In genomic region chr1:2555634-2556276, GRCh38 we compare ENCODE assay signal across 8 cellular contexts. TPM values are rescaled to one million over a fixed set of nuclear protein-coding genes. Genes with fewer than 3 reads are reported as not detected.
DNase-seq lines count a peak whose midpoint lies in the region; ATAC-seq, FAIRE-seq and TF ChIP-seq lines count a peak whose summit lies in the region.

No MANE protein-coding gene starts in this region.

- DNase-seq in NCI-H1417 (lab: John Stamatoyannopoulos, UW) = peak in 2 of 3 experiments; percentile 63 to 65
- no peak for DNase-seq in NCI-H1417 treated with DMSO at 0.1 percent for 48 hours (lab: John Stamatoyannopoulos, UW)
- peak; percentile 49 to 93 (median 65) for DNase-seq in T-helper 2 cell
- DNase-seq in body of pancreas = peak; percentile 51 to 83 (median 66)
- DNase-seq in HepG2 (ENCODE audit: low spot score) = no peak
- DNase-seq in stimulated activated CD8-positive, alpha-beta memory T cell treated with anti-CD3 and anti-CD28 coated beads, Interleukin-15, amount 100 ng/mL, for 48 hours (ENCODE audit: low read depth in 2 of 2) = peak; percentile 75 to 81
- DNase-seq in NCI-H1092 treated with DMSO at 0.1 percent for 48 hours (lab: John Stamatoyannopoulos, UW) = no peak

- H3K9ac ChIP-seq in HepG2 (ENCODE audit: insufficient read depth, low read depth, low read length) = peak overlapping the region; percentile 77

- H4K20me1 ChIP-seq in HepG2 (ENCODE audit: insufficient read depth, low read length) = 0 out of 2 replicates have a peak, but pooled peaks cover 4% of the 10 kb centered on the region

- intact Hi-C loops in body of pancreas (cut with DNase I) = no loop called here
- intact Hi-C loops in HepG2 (cut with micrococcal nuclease; ENCODE audit: unreplicated experiment) = loop anchor here (5.0 kb wide), 1 partner anchor 77 kb away; the partner anchor contains the start of gene MMEL1

- in situ Hi-C loops in HepG2 (cut with HindIII; ENCODE audit: extremely low pct_ligation_motif_present, low pct_unique_long_range_greater_than_20kb) = no loop called here

- ATAC-seq in HG03175 (IDR thresholded peaks at IDR 0.05; ENCODE audit: unreplicated experiment) (peak; percentile 37), body of pancreas (peak; percentile 30), HepG2 (peak; percentile 17)

- H3K4me1 ChIP-seq in body of pancreas (peaks cover 31% of the 10 kb centered on the region), HepG2 (ENCODE audit: insufficient read depth, low read length) (peaks cover 41% of the 10 kb centered on the region)

- 8 to 24% methylated on average over 5 to 26 of the region's 26 CpGs for WGBS in body of pancreas, 2 donors
- WGBS in HepG2 (ENCODE audit: low lambda C conversion rate) = 7% methylated on average over 9 of the region's 26 CpGs

- TF ChIP-seq POLR2A in body of pancreas (IDR thresholded peaks at IDR 0.05) (peak in 1 of 3 donors; percentile 44), HepG2 (IDR thresholded peaks at IDR 0.05; ENCODE audit: insufficient read depth in 1 of 2, low read depth in 2 of 2, low read length in 2 of 2) (no peak)

- CTCF ChIA-PET in HepG2 (lab: Yijun Ruan, JAX; ENCODE audit: low intra/inter-chr PET ratio, low total read pairs) = interaction anchor here (1.3 kb wide), 1 partner anchor 142 kb away, joined by 3 read pairs; no protein-coding TSS in a partner anchor

- H3K4me3 ChIP-seq in body of pancreas (peak overlapping the region in 1 of 2 donors; percentile 22), HepG2 (replicated peaks in 1 of 3; ENCODE audit: insufficient read depth in 1 of 3, low read depth in 2 of 3, low read length in 3 of 3) (peak overlapping the region; percentile 71 to 89 (median 76))

- TF ChIP-seq EP300 in HepG2 (IDR thresholded peaks at IDR 0.05; ENCODE audit: low read depth in 2 of 2, low read length in 2 of 2) (no peak), HepG2 (CRISPR knock-in tag; IDR thresholded peaks at IDR 0.05; ENCODE audit: borderline replicate concordance) (no peak)

- no peaks in the 10 kb centered on the region for H3K9me3 ChIP-seq in body of pancreas
- no peaks in the 10 kb centered on the region for H3K9me3 ChIP-seq in HepG2 (ENCODE audit: low read length)

- no peak for FAIRE-seq in HepG2 (lab: Jason Lieb, UNC)

- no peak for TF ChIP-seq RAD21 in HepG2 (CRISPR knock-in tag; IDR thresholded peaks at IDR 0.05)

- no peaks in the 10 kb centered on the region for H3K36me3 ChIP-seq in body of pancreas (replicated peaks in 1 of 2; ENCODE audit: insufficient read depth in 1 of 2, low read depth in 2 of 2)
- no peaks in the 10 kb centered on the region; a peak in 1 of 5 replicates for H3K36me3 ChIP-seq in HepG2 (replicated peaks in 1 of 2; ENCODE audit: control insufficient read depth in 1 of 2, insufficient read depth in 2 of 2, low read length in 2 of 2)

- TSS peak; percentile 54 for BruUV-seq in HepG2 (replicated peaks; lab: Mats Ljungman, UMichigan)

- peak overlapping the region; percentile 85 for H3K4me2 ChIP-seq in HepG2 (ENCODE audit: low read depth, low read length)

- H3K79me2 ChIP-seq in HepG2 (ENCODE audit: insufficient read depth, low read length) = no peaks in the 10 kb centered on the region

- POLR2A ChIA-PET in HepG2 (lab: Yijun Ruan, JAX) = interaction anchor here (0.8 to 2.1 kb wide), 9 partner anchors 9 to 143 kb away, joined by 3 to 20 read pairs (median 5); partner anchors contain the start of genes MMEL1, PEX10 and PRXL2B

- H3K27ac ChIP-seq in body of pancreas (peak overlapping the region; percentile 4 to 85 (median 82)), HepG2 (ENCODE audit: extremely low read length, insufficient read depth, low read length) (peak overlapping the region; percentile 66)

- H3K27me3 ChIP-seq in body of pancreas (no peaks in the 10 kb centered on the region), HepG2 (ENCODE audit: control insufficient read depth in 1 of 2, insufficient read depth in 2 of 2, low read length in 2 of 2) (no peaks in the 10 kb centered on the region; a peak in 1 of 5 replicates)

- no peak overlapping the region for H2AFZ ChIP-seq in HepG2 (ENCODE audit: low read length)

- TF ChIP-seq CTCF in body of pancreas (IDR thresholded peaks at IDR 0.05) = no peak
- peak; percentile 35 for TF ChIP-seq CTCF in HepG2 (CRISPR knock-in tag; IDR thresholded peaks at IDR 0.05)

RNA-seq across cellular contexts. Expression of gene TNFRSF14, which starts 0.4 kb away (rescaled TPM):
- total RNA-seq in body of pancreas (10 to 100 TPM; 25.9 to 58.3 TPM), HepG2 (2016; rRNA removed; fragmentation: Illumina TruSeq; extraction: Trizol) (6.2 and 11.9 TPM in 2 replicates)
- 7.1 and 8.0 TPM in 2 replicates for total RNA-seq in HepG2 (2016; cell fraction: cytosol; rRNA removed; fragmentation: Illumina TruSeq; extraction: Trizol; ENCODE audit: low read depth)
- 5.5 and 13.2 TPM in 2 replicates for total RNA-seq in HepG2 (2016; cell fraction: insoluble cytoplasmic fraction; rRNA removed; fragmentation: Illumina TruSeq; extraction: Trizol)
- total RNA-seq in HepG2 (2016; cell fraction: membrane; rRNA removed; fragmentation: Illumina TruSeq; extraction: Trizol) = 10.5 and 12.4 TPM in 2 replicates
- 11.2 and 11.3 TPM in 2 replicates for total RNA-seq in HepG2 (2016; cell fraction: nucleus; rRNA removed; fragmentation: Illumina TruSeq; extraction: Trizol)
- 49.9 and 70.7 TPM in 2 replicates for polyA plus RNA-seq in HepG2 (2011; rRNA removed)
- polyA plus RNA-seq in HepG2 (2011; cell fraction: cytosol; rRNA removed) = 24.2 and 35.1 TPM in 2 replicates
- 534 and 601 TPM in 2 replicates for polyA plus RNA-seq in HepG2 (2011; cell fraction: nucleus; rRNA removed)
- 20.3 and 22.1 TPM in 2 replicates for polyA plus RNA-seq in HepG2 (2012)
- polyA plus RNA-seq in HepG2 (2016; cell fraction: cytosol; fragmentation: Illumina TruSeq; extraction: Trizol; ENCODE audit: low read depth) = 6.2 and 6.4 TPM in 2 replicates
- polyA plus RNA-seq in HepG2 (2016; cell fraction: insoluble cytoplasmic fraction; fragmentation: Illumina TruSeq; extraction: Trizol; ENCODE audit: low read depth) = 5.6 and 7.2 TPM in 2 replicates
- 9.0 and 10.4 TPM in 2 replicates for polyA plus RNA-seq in HepG2 (2016; cell fraction: membrane; fragmentation: Illumina TruSeq; extraction: Trizol; ENCODE audit: low read depth)
- polyA plus RNA-seq in HepG2 (2016; cell fraction: nucleus; fragmentation: Illumina TruSeq; extraction: Trizol; ENCODE audit: insufficient read depth, low read depth) = 35.7 and 39.2 TPM in 2 replicates
- 0.61 and 40.6 TPM in 2 replicates for polyA minus RNA-seq in HepG2 (2011; rRNA and poly(A)+ RNA removed; ENCODE audit: low replicate concordance)
- 12.6 and 13.8 TPM in 2 replicates for polyA minus RNA-seq in HepG2 (2011; cell fraction: cytosol; rRNA and poly(A)+ RNA removed)
- polyA minus RNA-seq in HepG2 (2011; cell fraction: nucleus; rRNA and poly(A)+ RNA removed) = 32.2 and 34.3 TPM in 2 replicates

RNA-seq across cellular contexts. Expression of gene HES5, which starts 25.7 kb away (rescaled TPM):
- total RNA-seq in body of pancreas (not detected), HepG2 (2016; rRNA removed; fragmentation: Illumina TruSeq; extraction: Trizol) (not detected in 2 replicates)
- not detected in 2 replicates for total RNA-seq in HepG2 (2016; cell fraction: cytosol; rRNA removed; fragmentation: Illumina TruSeq; extraction: Trizol; ENCODE audit: low read depth)
- total RNA-seq in HepG2 (2016; cell fraction: insoluble cytoplasmic fraction; rRNA removed; fragmentation: Illumina TruSeq; extraction: Trizol) = not detected in 2 replicates
- total RNA-seq in HepG2 (2016; cell fraction: membrane; rRNA removed; fragmentation: Illumina TruSeq; extraction: Trizol) = not detected in 2 replicates
- total RNA-seq in HepG2 (2016; cell fraction: nucleus; rRNA removed; fragmentation: Illumina TruSeq; extraction: Trizol) = not detected in 2 replicates
- 0.05 TPM in 1 of 2 replicates, not detected in the other for polyA plus RNA-seq in HepG2 (2011; rRNA removed)
- not detected in 2 replicates for polyA plus RNA-seq in HepG2 (2011; cell fraction: cytosol; rRNA removed)
- polyA plus RNA-seq in HepG2 (2011; cell fraction: nucleus; rRNA removed) = not detected in 2 replicates
- not detected in 2 replicates for polyA plus RNA-seq in HepG2 (2012)
- not detected in 2 replicates for polyA plus RNA-seq in HepG2 (2016; cell fraction: cytosol; fragmentation: Illumina TruSeq; extraction: Trizol; ENCODE audit: low read depth)
- not detected in 2 replicates for polyA plus RNA-seq in HepG2 (2016; cell fraction: insoluble cytoplasmic fraction; fragmentation: Illumina TruSeq; extraction: Trizol; ENCODE audit: low read depth)
- polyA plus RNA-seq in HepG2 (2016; cell fraction: membrane; fragmentation: Illumina TruSeq; extraction: Trizol; ENCODE audit: low read depth) = not detected in 2 replicates
- polyA plus RNA-seq in HepG2 (2016; cell fraction: nucleus; fragmentation: Illumina TruSeq; extraction: Trizol; ENCODE audit: insufficient read depth, low read depth) = not detected in 2 replicates
- not detected in 2 replicates for polyA minus RNA-seq in HepG2 (2011; rRNA and poly(A)+ RNA removed; ENCODE audit: low replicate concordance)
- not detected in 2 replicates for polyA minus RNA-seq in HepG2 (2011; cell fraction: cytosol; rRNA and poly(A)+ RNA removed)
- polyA minus RNA-seq in HepG2 (2011; cell fraction: nucleus; rRNA and poly(A)+ RNA removed) = not detected in 2 replicates

RNA-seq across cellular contexts. Expression of gene PANK4, which starts 29.4 kb away (rescaled TPM):
- total RNA-seq in body of pancreas (10 to 100 TPM; 13.7 to 31.3 TPM), HepG2 (2016; rRNA removed; fragmentation: Illumina TruSeq; extraction: Trizol) (9.2 and 19.3 TPM in 2 replicates)
- total RNA-seq in HepG2 (2016; cell fraction: cytosol; rRNA removed; fragmentation: Illumina TruSeq; extraction: Trizol; ENCODE audit: low read depth) = 15.2 and 19.7 TPM in 2 replicates
- total RNA-seq in HepG2 (2016; cell fraction: insoluble cytoplasmic fraction; rRNA removed; fragmentation: Illumina TruSeq; extraction: Trizol) = 9.5 and 17.6 TPM in 2 replicates
- 5.3 and 5.7 TPM in 2 replicates for total RNA-seq in HepG2 (2016; cell fraction: membrane; rRNA removed; fragmentation: Illumina TruSeq; extraction: Trizol)
- 19.2 TPM in 2 replicates for total RNA-seq in HepG2 (2016; cell fraction: nucleus; rRNA removed; fragmentation: Illumina TruSeq; extraction: Trizol)
- polyA plus RNA-seq in HepG2 (2011; rRNA removed) = 17.2 and 17.4 TPM in 2 replicates
- 7.9 and 10.5 TPM in 2 replicates for polyA plus RNA-seq in HepG2 (2011; cell fraction: cytosol; rRNA removed)
- 84.3 and 91.7 TPM in 2 replicates for polyA plus RNA-seq in HepG2 (2011; cell fraction: nucleus; rRNA removed)
- 11.1 and 12.3 TPM in 2 replicates for polyA plus RNA-seq in HepG2 (2012)
- polyA plus RNA-seq in HepG2 (2016; cell fraction: cytosol; fragmentation: Illumina TruSeq; extraction: Trizol; ENCODE audit: low read depth) = 0.83 and 1.3 TPM in 2 replicates
- polyA plus RNA-seq in HepG2 (2016; cell fraction: insoluble cytoplasmic fraction; fragmentation: Illumina TruSeq; extraction: Trizol; ENCODE audit: low read depth) = 6.9 and 9.3 TPM in 2 replicates
- 1.5 and 2.2 TPM in 2 replicates for polyA plus RNA-seq in HepG2 (2016; cell fraction: membrane; fragmentation: Illumina TruSeq; extraction: Trizol; ENCODE audit: low read depth)
- 33.9 and 43.9 TPM in 2 replicates for polyA plus RNA-seq in HepG2 (2016; cell fraction: nucleus; fragmentation: Illumina TruSeq; extraction: Trizol; ENCODE audit: insufficient read depth, low read depth)
- polyA minus RNA-seq in HepG2 (2011; rRNA and poly(A)+ RNA removed; ENCODE audit: low replicate concordance) = 27.8 and 43.6 TPM in 2 replicates
- 14.8 and 18.2 TPM in 2 replicates for polyA minus RNA-seq in HepG2 (2011; cell fraction: cytosol; rRNA and poly(A)+ RNA removed)
- polyA minus RNA-seq in HepG2 (2011; cell fraction: nucleus; rRNA and poly(A)+ RNA removed) = 56.7 and 65.1 TPM in 2 replicates

RNA-seq across cellular contexts. Expression of gene PRXL2B, which starts 30.8 kb away (rescaled TPM):
- total RNA-seq in body of pancreas (1 to 10 TPM; 5.6 to 8.8 TPM), HepG2 (2016; rRNA removed; fragmentation: Illumina TruSeq; extraction: Trizol) (14.1 and 16.8 TPM in 2 replicates)
- 3.3 and 4.6 TPM in 2 replicates for total RNA-seq in HepG2 (2016; cell fraction: cytosol; rRNA removed; fragmentation: Illumina TruSeq; extraction: Trizol; ENCODE audit: low read depth)
- 14.4 and 15.6 TPM in 2 replicates for total RNA-seq in HepG2 (2016; cell fraction: insoluble cytoplasmic fraction; rRNA removed; fragmentation: Illumina TruSeq; extraction: Trizol)
- total RNA-seq in HepG2 (2016; cell fraction: membrane; rRNA removed; fragmentation: Illumina TruSeq; extraction: Trizol) = 9.8 and 9.9 TPM in 2 replicates
- 8.9 and 10.7 TPM in 2 replicates for total RNA-seq in HepG2 (2016; cell fraction: nucleus; rRNA removed; fragmentation: Illumina TruSeq; extraction: Trizol)
- polyA plus RNA-seq in HepG2 (2011; rRNA removed) = 22.1 and 29.5 TPM in 2 replicates
- 24.7 and 29.1 TPM in 2 replicates for polyA plus RNA-seq in HepG2 (2011; cell fraction: cytosol; rRNA removed)
- 72.9 and 75.2 TPM in 2 replicates for polyA plus RNA-seq in HepG2 (2011; cell fraction: nucleus; rRNA removed)
- 22.4 and 26.9 TPM in 2 replicates for polyA plus RNA-seq in HepG2 (2012)
- polyA plus RNA-seq in HepG2 (2016; cell fraction: cytosol; fragmentation: Illumina TruSeq; extraction: Trizol; ENCODE audit: low read depth) = 4.6 and 4.8 TPM in 2 replicates
- 20.7 and 24.0 TPM in 2 replicates for polyA plus RNA-seq in HepG2 (2016; cell fraction: insoluble cytoplasmic fraction; fragmentation: Illumina TruSeq; extraction: Trizol; ENCODE audit: low read depth)
- 11.7 and 12.0 TPM in 2 replicates for polyA plus RNA-seq in HepG2 (2016; cell fraction: membrane; fragmentation: Illumina TruSeq; extraction: Trizol; ENCODE audit: low read depth)
- polyA plus RNA-seq in HepG2 (2016; cell fraction: nucleus; fragmentation: Illumina TruSeq; extraction: Trizol; ENCODE audit: insufficient read depth, low read depth) = 24.3 and 25.8 TPM in 2 replicates
- polyA minus RNA-seq in HepG2 (2011; rRNA and poly(A)+ RNA removed; ENCODE audit: low replicate concordance) = 3.8 and 32.9 TPM in 2 replicates
- polyA minus RNA-seq in HepG2 (2011; cell fraction: cytosol; rRNA and poly(A)+ RNA removed) = 16.2 and 16.4 TPM in 2 replicates
- polyA minus RNA-seq in HepG2 (2011; cell fraction: nucleus; rRNA and poly(A)+ RNA removed) = 5.8 and 7.5 TPM in 2 replicates

Comparison
In these comparisons a context has a peak if more than half of its experiments do, and no peak if none do; other contexts are left out.
1. DNase-seq: peak in NCI-H1417 (2 of 3), T-helper 2 cell (5 of 5), body of pancreas (4 of 4) and stimulated activated CD8-positive, alpha-beta memory T cell treated with anti-CD3 and anti-CD28 coated beads, Interleukin-15, amount 100 ng/mL, for 48 hours (2 of 2); none in NCI-H1417 treated with DMSO at 0.1 percent for 48 hours (single experiment), HepG2 (single experiment) and NCI-H1092 treated with DMSO at 0.1 percent for 48 hours (single experiment).
2. Peak in every context shown above with its lines, with median percentiles within 50 percentile points of each other: ATAC-seq.